7 cellular contexts compared by ENCODE assay signal in genomic region chr10:24642921-24643678, GRCh38.
DNase-seq lines count a peak whose midpoint lies in the region; ATAC-seq and TF ChIP-seq lines count a peak whose summit lies in the region.

No MANE protein-coding gene starts in this region.

- TF ChIP-seq POLR2A in body of pancreas (IDR thresholded peaks at IDR 0.05) = no peak

- no peaks in the 10 kb centered on the region for H3K27me3 Mint-ChIP-seq in stimulated activated naive B cell treated with anti-CD40 and anti-IgM and Interleukin-4, amounts not matched to agents 10 μg/mL and 1 μg/mL and 100 μg/mL, for 72 hours

- H3K4me3 ChIP-seq in body of pancreas = no peak overlapping the region

- no peak overlapping the region for H3K4me3 Mint-ChIP-seq in stimulated activated naive B cell treated with anti-CD40 and anti-IgM and Interleukin-4, amounts not matched to agents 10 μg/mL and 1 μg/mL and 100 μg/mL, for 72 hours

- peak; percentile 80 for ATAC-seq in GM21360 (IDR thresholded peaks at IDR 0.05; ENCODE audit: unreplicated experiment)
- peak; percentile 81 for ATAC-seq in HG03469 (IDR thresholded peaks at IDR 0.05; ENCODE audit: unreplicated experiment)
- ATAC-seq in body of pancreas = peak; percentile 99
- ATAC-seq in stimulated activated naive B cell treated with anti-CD40 and anti-IgM and Interleukin-4, amounts not matched to agents 10 μg/mL and 1 μg/mL and 100 μg/mL, for 72 hours (replicated peaks) = peak; percentile 67 to 76

- TF ChIP-seq CTCF in body of pancreas (IDR thresholded peaks at IDR 0.05) = peak; percentile 60 to 96 (median 89)

- H3K36me3 Mint-ChIP-seq in stimulated activated naive B cell treated with anti-CD40 and anti-IgM and Interleukin-4, amounts not matched to agents 10 μg/mL and 1 μg/mL and 100 μg/mL, for 72 hours = no peaks in the 10 kb centered on the region

- H3K27me3 ChIP-seq in body of pancreas = no peaks in the 10 kb centered on the region

- H3K4me1 Mint-ChIP-seq in stimulated activated naive B cell treated with anti-CD40 and anti-IgM and Interleukin-4, amounts not matched to agents 10 μg/mL and 1 μg/mL and 100 μg/mL, for 72 hours = no peaks in the 10 kb centered on the region

- H3K27ac ChIP-seq in body of pancreas = peak overlapping the region in 2 of 4 donors; percentile 12 to 46

- H3K4me1 ChIP-seq in body of pancreas = peaks cover 10% of the 10 kb centered on the region

- 10 to 12% methylated on average over 6 of the region's 6 CpGs for WGBS in body of pancreas, 2 donors

- DNase-seq in GF-D8 (lab: John Stamatoyannopoulos, UW) (peak; percentile 18), NCI-H510A treated with DMSO at 0.1 percent for 48 hours (lab: John Stamatoyannopoulos, UW) (peak; percentile 53), body of pancreas (peak in 3 of 4 donors; percentile 16 to 57 (median 22)), iPS-NIHi11 (ENCODE audit: low spot score) (peak; percentile 35)
- DNase-seq in stimulated activated naive B cell treated with anti-CD40 and anti-IgM and Interleukin-4, amounts not matched to agents 10 μg/mL and 1 μg/mL and 100 μg/mL, for 72 hours = no peak

- H3K9me3 Mint-ChIP-seq in stimulated activated naive B cell treated with anti-CD40 and anti-IgM and Interleukin-4, amounts not matched to agents 10 μg/mL and 1 μg/mL and 100 μg/mL, for 72 hours = no peaks in the 10 kb centered on the region

- no peaks in the 10 kb centered on the region for H3K9me3 ChIP-seq in body of pancreas

- intact Hi-C loops in body of pancreas (cut with DNase I) = loop anchor here (5.0 kb wide), 1 partner anchor 439 kb away; no protein-coding TSS in a partner anchor

- H3K36me3 ChIP-seq in body of pancreas (replicated peaks in 1 of 2; ENCODE audit: insufficient read depth in 1 of 2, low read depth in 2 of 2) = no peaks in the 10 kb centered on the region

- H3K27ac Mint-ChIP-seq in stimulated activated naive B cell treated with anti-CD40 and anti-IgM and Interleukin-4, amounts not matched to agents 10 μg/mL and 1 μg/mL and 100 μg/mL, for 72 hours = no peak overlapping the region
